Comparison of ENCODE assay signal across 1 cellular context in genomic region chr15:31435256-31435781, GRCh38.
TF ChIP-seq lines count a peak whose summit lies in the region.

No MANE protein-coding gene starts in this region.

TF ChIP-seq in GM12878, 131 proteins besides CTCF, POLR2A, EP300 and RAD21 (continued from another document):
- TF ChIP-seq ZBTB40 (IDR thresholded peaks at IDR 0.05; ENCODE audit: borderline replicate concordance): peak; percentile 22; the same call in 1 of the 2 replicates
